Comparison of ENCODE assay signal across 9 cellular contexts in genomic region chr22:41603873-41604332, GRCh38. TPM values are rescaled to one million over a fixed set of nuclear protein-coding genes. Genes with fewer than 3 reads are reported as not detected.
DNase-seq lines count a peak whose midpoint lies in the region; ATAC-seq and TF ChIP-seq lines count a peak whose summit lies in the region.
"Had no signal": no experiment of that assay in that cellular context is flagged by ENCODE, and none has a peak within 500 bp of the region (broad histone marks: within the 10 kb centered on the region; RNA-seq: fewer than 3 reads in every experiment).

No MANE protein-coding gene starts in this region.

- no peak for TF ChIP-seq EP300 in upper lobe of left lung (IDR thresholded peaks at IDR 0.05)

- TF ChIP-seq POLR2A in upper lobe of left lung (IDR thresholded peaks at IDR 0.05), result no peak

- no peaks in the 10 kb centered on the region for H3K4me1 ChIP-seq in upper lobe of left lung
- H3K4me1 ChIP-seq: SJSA1 had no signal

- peak in 2 of 3 experiments; percentile 30 to 45 for DNase-seq in activated CD8-positive, alpha-beta memory T cell treated with anti-CD3 and anti-CD28 coated beads for 48 hours (ENCODE audit: low read depth in 2 of 3, low spot score in 2 of 3)
- peak; percentile 51 to 68 for DNase-seq in stimulated activated CD4-positive, alpha-beta T cell treated with anti-CD3 and anti-CD28 coated beads, Interleukin-15, amount 100 ng/mL, for 48 hours (ENCODE audit: low read depth in 2 of 2)
- DNase-seq in NCI-H526 (lab: John Stamatoyannopoulos, UW) (no peak), NCI-H1436 treated with DMSO at 0.1 percent for 48 hours (lab: John Stamatoyannopoulos, UW) (no peak), upper lobe of left lung (no peak)

- H3K4me3 ChIP-seq in upper lobe of left lung, result no peak overlapping the region
- H3K4me3 ChIP-seq: SJSA1 had no signal

- no peaks in the 10 kb centered on the region for H3K9me3 ChIP-seq in upper lobe of left lung
- H3K9me3 ChIP-seq: SJSA1 had no signal

- no peak overlapping the region for H3K27ac ChIP-seq in upper lobe of left lung
- H3K27ac ChIP-seq: SJSA1 had no signal

- no peaks in the 10 kb centered on the region for H3K27me3 ChIP-seq in upper lobe of left lung
- H3K27me3 ChIP-seq: SJSA1 had no signal

- 68 to 82% methylated on average over 4 of the region's 4 CpGs for WGBS in upper lobe of left lung, 2 donors

- ATAC-seq in GM18909 (IDR thresholded peaks at IDR 0.05; ENCODE audit: poor library complexity, unreplicated experiment) (peak; percentile 79), HG03439 (IDR thresholded peaks at IDR 0.05; ENCODE audit: unreplicated experiment) (peak; percentile 81), HG03354 (IDR thresholded peaks at IDR 0.05; ENCODE audit: poor library complexity, severe bottlenecking, unreplicated experiment) (no peak), upper lobe of left lung (ENCODE audit: low FRiP score in 2 of 2) (no peak)

- H3K36me3 ChIP-seq in upper lobe of left lung, result peaks cover 13 to 76% (median 54%) of the 10 kb centered on the region in 4 donors

- no peak for TF ChIP-seq CTCF in upper lobe of left lung (IDR thresholded peaks at IDR 0.05)

RNA-seq across cellular contexts. Expression of gene PMM1, which starts 14.3 kb away (rescaled TPM):
- 100 to 1,000 TPM in 4 of 6 donors, 10 to 100 TPM in 2; 42.1 to 226 (median 105) TPM for total RNA-seq in upper lobe of left lung

RNA-seq across cellular contexts. Expression of gene DESI1, which starts 16.9 kb away (rescaled TPM):
- 10 to 100 TPM; 28.2 to 41.5 (median 31.1) TPM for total RNA-seq in upper lobe of left lung

RNA-seq across cellular contexts. Expression of gene XRCC6, which starts 17.2 kb away (rescaled TPM):
- total RNA-seq in upper lobe of left lung, result 100 to 1,000 TPM in 5 of 6 donors, 10 to 100 TPM in 1; 83.8 to 209 (median 167) TPM

RNA-seq across cellular contexts. Expression of gene CSDC2, which starts 43.1 kb away (rescaled TPM):
- 1 to 10 TPM; 1.3 to 8.4 (median 5.7) TPM for total RNA-seq in upper lobe of left lung
- total RNA-seq: SJSA1 had no signal

RNA-seq across cellular contexts. Expression of gene POLR3H, which starts 59.6 kb away (rescaled TPM):
- 10 to 100 TPM; 35.6 to 73.5 (median 53.0) TPM for total RNA-seq in upper lobe of left lung

Comparison
In these comparisons a context has a peak if more than half of its experiments do, and no peak if none do; other contexts are left out.
1. ATAC-seq: peak in GM18909 (single experiment) and HG03439 (single experiment); none in HG03354 (single experiment) and upper lobe of left lung (0 of 2).
2. DNase-seq: peak in activated CD8-positive, alpha-beta memory T cell treated with anti-CD3 and anti-CD28 coated beads for 48 hours (2 of 3) and stimulated activated CD4-positive, alpha-beta T cell treated with anti-CD3 and anti-CD28 coated beads, Interleukin-15, amount 100 ng/mL, for 48 hours (2 of 2); none in NCI-H526 (0 of 2), NCI-H1436 treated with DMSO at 0.1 percent for 48 hours (single experiment) and upper lobe of left lung (0 of 2).